Comparison of ENCODE assay signal across 11 cellular contexts in the genomic region with DNA sequence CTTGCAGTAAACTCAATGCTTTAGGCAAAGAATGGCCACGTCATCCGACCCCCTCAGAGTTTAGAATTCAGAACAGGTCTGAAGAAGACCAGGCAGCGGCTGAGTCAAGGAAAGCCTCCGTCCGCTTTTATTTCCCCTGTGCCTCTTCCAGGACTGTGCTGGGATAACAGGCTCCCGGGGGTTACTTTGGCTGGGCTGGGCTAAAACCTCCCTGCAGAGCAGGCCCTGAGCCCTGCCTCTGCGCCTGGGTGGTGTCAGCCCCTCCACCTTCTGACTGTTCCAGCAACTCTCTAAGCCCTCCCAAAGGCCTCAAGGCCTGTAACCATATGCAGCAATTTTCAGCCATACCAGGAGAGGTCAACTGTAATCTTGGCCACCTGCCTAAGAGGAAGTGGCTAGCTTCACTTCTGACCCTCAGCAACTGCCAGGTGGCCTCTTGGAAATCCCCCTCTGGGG.
DNase-seq lines count a peak whose midpoint lies in the region; ATAC-seq and TF ChIP-seq lines count a peak whose summit lies in the region.
"Had no signal": no experiment of that assay in that cellular context is flagged by ENCODE, and none has a peak within 500 bp of the region (broad histone marks: within the 10 kb centered on the region; RNA-seq: fewer than 3 reads in every experiment).

No MANE protein-coding gene starts in this region.

- 53 to 57% methylated on average over 7 of the region's 7 CpGs for WGBS in heart right ventricle, 2 donors
- WGBS in upper lobe of left lung, 2 donors, result 80 to 83% methylated on average over 7 of the region's 7 CpGs

- ATAC-seq in heart right ventricle, result peak in 7 of 8 donors; percentile 33 to 80 (median 52)
- no peak for ATAC-seq in upper lobe of left lung (ENCODE audit: low FRiP score in 2 of 2)
- no peak for ATAC-seq in sciatic nerve

- DNase-seq in heart right ventricle, result peak in 1 of 2 donors; percentile 26
- no peak for DNase-seq in right atrium auricular region (ENCODE audit: low spot score)
- no peak for DNase-seq in endothelial cell (ENCODE audit: low spot score)
- peak; percentile 6 to 36 for DNase-seq in upper lobe of left lung
- DNase-seq in NCI-H1417 (lab: John Stamatoyannopoulos, UW), result no peak
- no peak for DNase-seq in activated naive CD4-positive, alpha-beta T cell treated with anti-CD3 and anti-CD28 coated beads, Interleukin-2, amount 10 ng/mL, durations not matched to agents 7 days and 5 days
- DNase-seq in sciatic nerve (ENCODE audit: low spot score), result no peak
- DNase-seq: MM.1S had no signal

- H3K36me3 ChIP-seq in heart right ventricle (no peaks in the 10 kb centered on the region), right atrium auricular region (no peaks in the 10 kb centered on the region), HUES48 (ENCODE audit: control insufficient read depth, insufficient read depth, low read length) (no peaks in the 10 kb centered on the region), upper lobe of left lung (no peaks in the 10 kb centered on the region)

- intact Hi-C loops in heart right ventricle (cut with DNase I), result loop anchor here in 1 of 10 donors (10.0 kb wide), 1 partner anchor 113 kb away; no protein-coding TSS in a partner anchor
- intact Hi-C loops in sciatic nerve (cut with DNase I), result no loop called here

- H3K9me3 ChIP-seq in heart right ventricle (no peaks in the 10 kb centered on the region), right atrium auricular region (no peaks in the 10 kb centered on the region), HUES48 (ENCODE audit: control insufficient read depth, insufficient read depth, low read length) (no peaks in the 10 kb centered on the region), upper lobe of left lung (no peaks in the 10 kb centered on the region)

- no peaks in the 10 kb centered on the region for H3K9me3 Mint-ChIP-seq in endothelial cell (ENCODE audit: unreplicated experiment)
- no peaks in the 10 kb centered on the region for H3K9me3 Mint-ChIP-seq in activated naive CD4-positive, alpha-beta T cell treated with anti-CD3 and anti-CD28 coated beads, Interleukin-2, amount 10 ng/mL, durations not matched to agents 7 days and 5 days

- no peak for TF ChIP-seq POLR2A in upper lobe of left lung (IDR thresholded peaks at IDR 0.05)

- H3K4me1 Mint-ChIP-seq in endothelial cell (ENCODE audit: unreplicated experiment), result peaks cover 17% of the 10 kb centered on the region
- no peaks in the 10 kb centered on the region for H3K4me1 Mint-ChIP-seq in activated naive CD4-positive, alpha-beta T cell treated with anti-CD3 and anti-CD28 coated beads, Interleukin-2, amount 10 ng/mL, durations not matched to agents 7 days and 5 days

- H3K27ac ChIP-seq in heart right ventricle (peak overlapping the region in 3 of 10 donors; percentile 41 to 54 (median 47)), right atrium auricular region (no peak overlapping the region), HUES48 (ENCODE audit: low read depth, low read length) (peak overlapping the region; percentile 28), upper lobe of left lung (peak overlapping the region in 1 of 4 donors; percentile 6)
- H3K27ac ChIP-seq: C4-2B had no signal

- H3K27me3 ChIP-seq in heart right ventricle (peaks cover 0 to 3% (median 0%) of the 10 kb centered on the region in 7 donors), right atrium auricular region (no peaks in the 10 kb centered on the region), HUES48 (ENCODE audit: control insufficient read depth, insufficient read depth, low read length) (no peaks in the 10 kb centered on the region), upper lobe of left lung (no peaks in the 10 kb centered on the region)

- H3K9ac ChIP-seq in HUES48 (ENCODE audit: low read depth, low read length), result no peak overlapping the region

- no peak overlapping the region for H3K4me3 ChIP-seq in heart right ventricle
- H3K4me3 ChIP-seq in right atrium auricular region, result no peak overlapping the region
- H3K4me3 ChIP-seq in HUES48 (ENCODE audit: low read depth, low read length), result no peak overlapping the region
- H3K4me3 ChIP-seq in upper lobe of left lung, result no peak overlapping the region

- CTCF ChIA-PET in activated naive CD4-positive, alpha-beta T cell treated with anti-CD3 and anti-CD28 coated beads, Interleukin-2, amount 10 ng/mL, durations not matched to agents 7 days and 5 days (lab: Charles Lee), result interaction anchor here (1.6 kb wide), 1 partner anchor 16 kb away, joined by 4 read pairs; no protein-coding TSS in a partner anchor

- H3K4me3 Mint-ChIP-seq in endothelial cell (ENCODE audit: unreplicated experiment), result no peak overlapping the region
- no peak overlapping the region for H3K4me3 Mint-ChIP-seq in activated naive CD4-positive, alpha-beta T cell treated with anti-CD3 and anti-CD28 coated beads, Interleukin-2, amount 10 ng/mL, durations not matched to agents 7 days and 5 days
- H3K4me3 Mint-ChIP-seq: activated naive CD8-positive, alpha-beta T cell had no signal

- peaks cover 0 to 13% (median 10%) of the 10 kb centered on the region in 9 donors for H3K4me1 ChIP-seq in heart right ventricle
- H3K4me1 ChIP-seq in right atrium auricular region, result peaks cover 0 to 5% of the 10 kb centered on the region in 2 donors
- peaks cover 30% of the 10 kb centered on the region for H3K4me1 ChIP-seq in HUES48 (ENCODE audit: control insufficient read depth, insufficient read depth, low read length)
- peaks cover 0 to 21% (median 2%) of the 10 kb centered on the region in 4 donors for H3K4me1 ChIP-seq in upper lobe of left lung

- H3K27ac Mint-ChIP-seq in endothelial cell (ENCODE audit: unreplicated experiment), result peak overlapping the region; percentile 65
- no peak overlapping the region for H3K27ac Mint-ChIP-seq in activated naive CD4-positive, alpha-beta T cell treated with anti-CD3 and anti-CD28 coated beads, Interleukin-2, amount 10 ng/mL, durations not matched to agents 7 days and 5 days
- H3K27ac Mint-ChIP-seq: activated naive CD8-positive, alpha-beta T cell had no signal

- H3K36me3 Mint-ChIP-seq in endothelial cell (ENCODE audit: low read depth, unreplicated experiment), result no peaks in the 10 kb centered on the region
- H3K36me3 Mint-ChIP-seq in activated naive CD4-positive, alpha-beta T cell treated with anti-CD3 and anti-CD28 coated beads, Interleukin-2, amount 10 ng/mL, durations not matched to agents 7 days and 5 days, result no peaks in the 10 kb centered on the region
- H3K36me3 Mint-ChIP-seq: activated naive CD8-positive, alpha-beta T cell had no signal

- TF ChIP-seq CTCF in heart right ventricle (IDR thresholded peaks at IDR 0.05) (no peak), right atrium auricular region (IDR thresholded peaks at IDR 0.05) (no peak), endothelial cell (IDR thresholded peaks at IDR 0.05; ENCODE audit: unreplicated experiment) (no peak), upper lobe of left lung (IDR thresholded peaks at IDR 0.05) (no peak)

- H3K27me3 Mint-ChIP-seq in endothelial cell (ENCODE audit: unreplicated experiment), result no peaks in the 10 kb centered on the region
- H3K27me3 Mint-ChIP-seq in activated naive CD4-positive, alpha-beta T cell treated with anti-CD3 and anti-CD28 coated beads, Interleukin-2, amount 10 ng/mL, durations not matched to agents 7 days and 5 days, result peaks cover 11% of the 10 kb centered on the region

- TF ChIP-seq EP300 in upper lobe of left lung (IDR thresholded peaks at IDR 0.05), result no peak

Comparison
In these comparisons a context has a peak if more than half of its experiments do, and no peak if none do; other contexts are left out.
1. ATAC-seq: peak in heart right ventricle (7 of 8); none in upper lobe of left lung (0 of 2) and sciatic nerve (single experiment).
2. DNase-seq: peak in upper lobe of left lung (2 of 2); none in right atrium auricular region (single experiment), endothelial cell (single experiment), NCI-H1417 (0 of 3), activated naive CD4-positive, alpha-beta T cell treated with anti-CD3 and anti-CD28 coated beads, Interleukin-2, amount 10 ng/mL, durations not matched to agents 7 days and 5 days (single experiment) and sciatic nerve (single experiment).